In genomic region chr10:89029785-89030437, GRCh38 we compare ENCODE assay signal across 8 cellular contexts. TPM values are rescaled to one million over a fixed set of nuclear protein-coding genes. Genes with fewer than 3 reads are reported as not detected.
DNase-seq lines count a peak whose midpoint lies in the region; ATAC-seq, FAIRE-seq and TF ChIP-seq lines count a peak whose summit lies in the region.

No MANE protein-coding gene starts in this region.

- CTCF ChIA-PET in A549 (lab: Yijun Ruan, JAX) = interaction anchor here (0.6 to 4.4 kb wide), 43 partner anchors 8 to 373 kb away, joined by 3 to 90 read pairs (median 5); partner anchors contain the start of gene CH25H

- TF ChIP-seq RAD21 in A549 (conservative IDR thresholded peaks at IDR 0.05 in 1 of 2, IDR thresholded peaks at IDR 0.05 in 1 of 2) = peak; percentile 91

- no peak overlapping the region for H3K4me3 ChIP-seq in A549

- TF ChIP-seq POLR2A in A549 (IDR thresholded peaks at IDR 0.05; ENCODE audit: low read length) = no peak

- no peak overlapping the region for H3K27ac ChIP-seq in A549

- peaks cover 23% of the 10 kb centered on the region for H3K4me1 ChIP-seq in A549

- peak; percentile 89 for TF ChIP-seq CTCF in A549 (IDR thresholded peaks at IDR 0.05)

- POLR2A ChIA-PET in A549 (lab: Yijun Ruan, JAX) = no interaction called here

- TF ChIP-seq EP300 in A549 (IDR thresholded peaks at IDR 0.05) = no peak

- no peaks in the 10 kb centered on the region for H3K9me3 ChIP-seq in A549

- DNase-seq in A549 (ENCODE audit: low read depth in 1 of 2, low spot score in 1 of 2) (peak; percentile 35 to 75), GM19238 (ENCODE audit: insufficient read length, low spot score) (peak; percentile 10), NCI-H226 (peak; percentile 40), cerebellum (ENCODE audit: low spot score) (peak; percentile 19), left colon (peak; percentile 63 to 75)
- peak; percentile 56 for DNase-seq in activated CD4-positive, alpha-beta T cell treated with anti-CD3 and anti-CD28 coated beads for 1 hour
- peak; percentile 63 for DNase-seq in stimulated activated CD4-positive, alpha-beta T cell treated with anti-CD3 and anti-CD28 coated beads, Interleukin-2, amount 100 ng/mL, for 4 hours (ENCODE audit: low read depth)

- 31% methylated on average over 8 of the region's 8 CpGs for WGBS in A549 (ENCODE audit: missing lambda C conversion rate)

- FAIRE-seq in A549 (lab: Jason Lieb, UNC) = peak; percentile 28

- peak overlapping the region; percentile 65 for H3K4me2 ChIP-seq in A549

- intact Hi-C loops in left colon (cut with DNase I, micrococcal nuclease) = loop anchor here (2.0 to 10.0 kb wide), 3 partner anchors 185 to 195 kb away; no protein-coding TSS in a partner anchor

- ATAC-seq in A549 (peak; percentile 70 to 85), left colon (peak; percentile 71), GM18517 (IDR thresholded peaks at IDR 0.05; ENCODE audit: unreplicated experiment) (no peak)

TF ChIP-seq in A549, 52 proteins besides CTCF, POLR2A, EP300 and RAD21:
- no peak for TF ChIP-seq RNF2 (IDR thresholded peaks at IDR 0.05; ENCODE audit: borderline replicate concordance, low read depth)
- TF ChIP-seq SMC3 (IDR thresholded peaks at IDR 0.05) = peak; percentile 88
- 0 out of 2 replicates have a peak, but pooled peaks have one; percentile 13 for TF ChIP-seq MAX (IDR thresholded peaks at IDR 0.05)
- no peak for TF ChIP-seq POLR2AphosphoS2 (conservative IDR thresholded peaks at IDR 0.05; ENCODE audit: low read length)

RNA-seq across cellular contexts. Expression of gene FAS, which starts 39.3 kb away (rescaled TPM):
- polyA plus RNA-seq in A549 (2011; rRNA removed) (29.5 and 30.1 TPM in 2 replicates), A549 (2017; fragmentation: RNase III; extraction: RNeasy Plus Mini Kit Qiagen cat#74134 plus additional on column Dnase treatment) (21.0 to 24.2 TPM (median 23.4 TPM) in 3 replicates)
- polyA plus RNA-seq in A549 (2012; cell fraction: cytosol; rRNA removed) = 5.6 and 6.7 TPM in 2 replicates
- polyA plus RNA-seq in A549 (2012; cell fraction: nucleus; rRNA removed) = 4.0 and 4.8 TPM in 2 replicates
- 11.5 and 17.0 TPM in 2 replicates for polyA minus RNA-seq in A549 (2011; rRNA and poly(A)+ RNA removed)
- total RNA-seq in cerebellum (3.1 TPM), left colon (10 to 100 TPM; 33.8 to 54.1 TPM)

Comparison
In these comparisons a context has a peak if more than half of its experiments do, and no peak if none do; other contexts are left out.
1. DNase-seq: peak in every context shown above with its lines; median percentile 69 in left colon; 63 in stimulated activated CD4-positive, alpha-beta T cell treated with anti-CD3 and anti-CD28 coated beads, Interleukin-2, amount 100 ng/mL, for 4 hours; 56 in activated CD4-positive, alpha-beta T cell treated with anti-CD3 and anti-CD28 coated beads for 1 hour; 55 in A549; 40 in NCI-H226; 19 in cerebellum; 10 in GM19238.